ENCODE assay signal across 1 cellular context in the genomic region with DNA sequence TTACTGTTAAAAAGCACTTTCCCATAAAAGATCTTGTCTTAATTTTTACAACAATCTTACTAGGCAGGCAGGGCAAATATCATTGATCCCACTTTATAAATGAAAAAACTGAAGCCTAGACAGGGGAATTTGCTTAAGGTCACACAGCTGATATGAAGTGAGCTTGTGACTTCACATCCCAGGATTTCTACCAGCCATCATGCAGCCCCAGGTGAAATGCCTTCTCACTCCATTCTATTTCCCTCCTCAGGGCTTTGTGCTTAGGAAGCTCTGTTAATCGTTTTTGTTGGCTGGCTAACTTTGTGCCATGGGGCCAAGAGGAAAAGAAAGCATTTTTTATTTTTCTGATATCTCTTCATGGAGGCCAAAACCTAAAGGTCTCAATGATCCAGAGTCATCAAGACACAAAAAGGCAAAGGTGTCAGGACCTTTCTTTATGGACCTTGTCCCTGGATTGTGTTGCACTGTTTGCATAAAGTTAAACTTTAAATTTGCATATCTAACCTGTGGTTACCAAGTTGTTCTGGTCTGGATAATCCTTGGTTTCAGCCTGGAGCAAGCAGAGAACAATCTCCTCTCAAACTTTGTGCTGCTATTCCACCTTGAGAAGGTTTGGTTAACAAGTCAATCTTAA.
TF ChIP-seq lines count a peak whose summit lies in the region.

No MANE protein-coding gene starts in this region.

TF ChIP-seq in HepG2, 621 proteins besides CTCF, POLR2A, EP300 and RAD21 (continued from another document and continues in another):
- TF ChIP-seq, protein P1, sequence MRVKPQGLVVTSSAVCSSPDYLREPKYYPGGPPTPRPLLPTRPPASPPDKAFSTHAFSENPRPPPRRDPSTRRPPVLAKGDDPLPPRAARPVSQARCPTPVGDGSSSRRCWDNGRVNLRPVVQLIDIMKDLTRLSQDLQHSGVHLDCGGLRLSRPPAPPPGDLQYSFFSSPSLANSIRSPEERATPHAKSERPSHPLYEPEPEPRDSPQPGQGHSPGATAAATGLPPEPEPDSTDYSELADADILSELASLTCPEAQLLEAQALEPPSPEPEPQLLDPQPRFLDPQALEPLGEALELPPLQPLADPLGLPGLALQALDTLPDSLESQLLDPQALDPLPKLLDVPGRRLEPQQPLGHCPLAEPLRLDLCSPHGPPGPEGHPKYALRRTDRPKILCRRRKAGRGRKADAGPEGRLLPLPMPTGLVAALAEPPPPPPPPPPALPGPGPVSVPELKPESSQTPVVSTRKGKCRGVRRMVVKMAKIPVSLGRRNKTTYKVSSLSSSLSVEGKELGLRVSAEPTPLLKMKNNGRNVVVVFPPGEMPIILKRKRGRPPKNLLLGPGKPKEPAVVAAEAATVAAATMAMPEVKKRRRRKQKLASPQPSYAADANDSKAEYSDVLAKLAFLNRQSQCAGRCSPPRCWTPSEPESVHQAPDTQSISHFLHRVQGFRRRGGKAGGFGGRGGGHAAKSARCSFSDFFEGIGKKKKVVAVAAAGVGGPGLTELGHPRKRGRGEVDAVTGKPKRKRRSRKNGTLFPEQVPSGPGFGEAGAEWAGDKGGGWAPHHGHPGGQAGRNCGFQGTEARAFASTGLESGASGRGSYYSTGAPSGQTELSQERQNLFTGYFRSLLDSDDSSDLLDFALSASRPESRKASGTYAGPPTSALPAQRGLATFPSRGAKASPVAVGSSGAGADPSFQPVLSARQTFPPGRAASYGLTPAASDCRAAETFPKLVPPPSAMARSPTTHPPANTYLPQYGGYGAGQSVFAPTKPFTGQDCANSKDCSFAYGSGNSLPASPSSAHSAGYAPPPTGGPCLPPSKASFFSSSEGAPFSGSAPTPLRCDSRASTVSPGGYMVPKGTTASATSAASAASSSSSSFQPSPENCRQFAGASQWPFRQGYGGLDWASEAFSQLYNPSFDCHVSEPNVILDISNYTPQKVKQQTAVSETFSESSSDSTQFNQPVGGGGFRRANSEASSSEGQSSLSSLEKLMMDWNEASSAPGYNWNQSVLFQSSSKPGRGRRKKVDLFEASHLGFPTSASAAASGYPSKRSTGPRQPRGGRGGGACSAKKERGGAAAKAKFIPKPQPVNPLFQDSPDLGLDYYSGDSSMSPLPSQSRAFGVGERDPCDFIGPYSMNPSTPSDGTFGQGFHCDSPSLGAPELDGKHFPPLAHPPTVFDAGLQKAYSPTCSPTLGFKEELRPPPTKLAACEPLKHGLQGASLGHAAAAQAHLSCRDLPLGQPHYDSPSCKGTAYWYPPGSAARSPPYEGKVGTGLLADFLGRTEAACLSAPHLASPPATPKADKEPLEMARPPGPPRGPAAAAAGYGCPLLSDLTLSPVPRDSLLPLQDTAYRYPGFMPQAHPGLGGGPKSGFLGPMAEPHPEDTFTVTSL (CRISPR knock-in tag; IDR thresholded peaks at IDR 0.05; ENCODE audit: borderline replicate concordance) = peak; percentile 47; the same call in 1 of the 2 replicates
- TF ChIP-seq ZNF546 (CRISPR knock-in tag; conservative IDR thresholded peaks at IDR 0.05) (no peak), MEIS1 (CRISPR knock-in tag; IDR thresholded peaks at IDR 0.05; ENCODE audit: borderline replicate concordance) (no peak), ZNF510 (CRISPR knock-in tag; IDR thresholded peaks at IDR 0.05; ENCODE audit: low read depth) (no peak), ELF4 (CRISPR knock-in tag; IDR thresholded peaks at IDR 0.05; ENCODE audit: borderline replicate concordance) (no peak), ZNF562 (CRISPR knock-in tag; IDR thresholded peaks at IDR 0.05; ENCODE audit: borderline replicate concordance) (no peak), ZNF775 (CRISPR knock-in tag; IDR thresholded peaks at IDR 0.05; ENCODE audit: borderline replicate concordance) (no peak), HDAC1 (CRISPR knock-in tag; IDR thresholded peaks at IDR 0.05) (no peak), PAWR (CRISPR knock-in tag; IDR thresholded peaks at IDR 0.05; ENCODE audit: borderline replicate concordance) (no peak), RARA (CRISPR knock-in tag; IDR thresholded peaks at IDR 0.05) (0 out of 2 replicates have a peak, but pooled peaks have one; percentile 29), ZNF746 (CRISPR knock-in tag; IDR thresholded peaks at IDR 0.05) (no peak), ZNF17 (CRISPR knock-in tag; IDR thresholded peaks at IDR 0.05) (no peak), SALL2 (CRISPR knock-in tag; IDR thresholded peaks at IDR 0.05) (no peak), SOX6 (IDR thresholded peaks at IDR 0.05) (no peak), SOX6 (CRISPR knock-in tag; IDR thresholded peaks at IDR 0.05) (peak; percentile 69; the same call in 1 of the 2 replicates), HIVEP1 (CRISPR knock-in tag; IDR thresholded peaks at IDR 0.05) (no peak), ZFP82 (CRISPR knock-in tag; IDR thresholded peaks at IDR 0.05; ENCODE audit: borderline replicate concordance) (0 out of 2 replicates have a peak, but pooled peaks have one; percentile 51), NR2C2 (CRISPR knock-in tag; IDR thresholded peaks at IDR 0.05; ENCODE audit: borderline replicate concordance) (0 out of 2 replicates have a peak, but pooled peaks have one; percentile 9), HOXA3 (CRISPR knock-in tag; IDR thresholded peaks at IDR 0.05) (0 out of 2 replicates have a peak, but pooled peaks have one; percentile 21), ZNF484 (CRISPR knock-in tag; IDR thresholded peaks at IDR 0.05; ENCODE audit: borderline replicate concordance, low read depth) (no peak), PRPF4 (IDR thresholded peaks at IDR 0.05; ENCODE audit: low read depth, low read length, poor library complexity, severe bottlenecking) (no peak), NFYC (CRISPR knock-in tag; IDR thresholded peaks at IDR 0.05) (no peak), BORCS8-MEF2B (CRISPR knock-in tag; IDR thresholded peaks at IDR 0.05) (no peak)
- TF ChIP-seq, protein P2, sequence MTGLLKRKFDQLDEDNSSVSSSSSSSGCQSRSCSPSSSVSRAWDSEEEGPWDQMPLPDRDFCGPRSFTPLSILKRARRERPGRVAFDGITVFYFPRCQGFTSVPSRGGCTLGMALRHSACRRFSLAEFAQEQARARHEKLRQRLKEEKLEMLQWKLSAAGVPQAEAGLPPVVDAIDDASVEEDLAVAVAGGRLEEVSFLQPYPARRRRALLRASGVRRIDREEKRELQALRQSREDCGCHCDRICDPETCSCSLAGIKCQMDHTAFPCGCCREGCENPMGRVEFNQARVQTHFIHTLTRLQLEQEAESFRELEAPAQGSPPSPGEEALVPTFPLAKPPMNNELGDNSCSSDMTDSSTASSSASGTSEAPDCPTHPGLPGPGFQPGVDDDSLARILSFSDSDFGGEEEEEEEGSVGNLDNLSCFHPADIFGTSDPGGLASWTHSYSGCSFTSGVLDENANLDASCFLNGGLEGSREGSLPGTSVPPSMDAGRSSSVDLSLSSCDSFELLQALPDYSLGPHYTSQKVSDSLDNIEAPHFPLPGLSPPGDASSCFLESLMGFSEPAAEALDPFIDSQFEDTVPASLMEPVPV (CRISPR knock-in tag; IDR thresholded peaks at IDR 0.05) = no peak
- TF ChIP-seq, protein P3, sequence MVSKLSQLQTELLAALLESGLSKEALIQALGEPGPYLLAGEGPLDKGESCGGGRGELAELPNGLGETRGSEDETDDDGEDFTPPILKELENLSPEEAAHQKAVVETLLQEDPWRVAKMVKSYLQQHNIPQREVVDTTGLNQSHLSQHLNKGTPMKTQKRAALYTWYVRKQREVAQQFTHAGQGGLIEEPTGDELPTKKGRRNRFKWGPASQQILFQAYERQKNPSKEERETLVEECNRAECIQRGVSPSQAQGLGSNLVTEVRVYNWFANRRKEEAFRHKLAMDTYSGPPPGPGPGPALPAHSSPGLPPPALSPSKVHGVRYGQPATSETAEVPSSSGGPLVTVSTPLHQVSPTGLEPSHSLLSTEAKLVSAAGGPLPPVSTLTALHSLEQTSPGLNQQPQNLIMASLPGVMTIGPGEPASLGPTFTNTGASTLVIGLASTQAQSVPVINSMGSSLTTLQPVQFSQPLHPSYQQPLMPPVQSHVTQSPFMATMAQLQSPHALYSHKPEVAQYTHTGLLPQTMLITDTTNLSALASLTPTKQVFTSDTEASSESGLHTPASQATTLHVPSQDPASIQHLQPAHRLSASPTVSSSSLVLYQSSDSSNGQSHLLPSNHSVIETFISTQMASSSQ (IDR thresholded peaks at IDR 0.05; ENCODE audit: low read depth) = peak; percentile 71
- TF ChIP-seq, protein P3 (CRISPR knock-in tag; IDR thresholded peaks at IDR 0.05; ENCODE audit: borderline replicate concordance) = peak; percentile 51; the same call in 1 of the 2 replicates
- TF ChIP-seq, protein P4, sequence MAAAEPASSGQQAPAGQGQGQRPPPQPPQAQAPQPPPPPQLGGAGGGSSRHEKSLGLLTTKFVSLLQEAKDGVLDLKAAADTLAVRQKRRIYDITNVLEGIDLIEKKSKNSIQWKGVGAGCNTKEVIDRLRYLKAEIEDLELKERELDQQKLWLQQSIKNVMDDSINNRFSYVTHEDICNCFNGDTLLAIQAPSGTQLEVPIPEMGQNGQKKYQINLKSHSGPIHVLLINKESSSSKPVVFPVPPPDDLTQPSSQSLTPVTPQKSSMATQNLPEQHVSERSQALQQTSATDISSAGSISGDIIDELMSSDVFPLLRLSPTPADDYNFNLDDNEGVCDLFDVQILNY (CRISPR knock-in tag; conservative IDR thresholded peaks at IDR 0.05) = no peak
- TF ChIP-seq, protein P5, sequence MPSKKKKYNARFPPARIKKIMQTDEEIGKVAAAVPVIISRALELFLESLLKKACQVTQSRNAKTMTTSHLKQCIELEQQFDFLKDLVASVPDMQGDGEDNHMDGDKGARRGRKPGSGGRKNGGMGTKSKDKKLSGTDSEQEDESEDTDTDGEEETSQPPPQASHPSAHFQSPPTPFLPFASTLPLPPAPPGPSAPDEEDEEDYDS (CRISPR knock-in tag; IDR thresholded peaks at IDR 0.05) = no peak; the same call in 1 of the 2 replicates
- TF ChIP-seq, protein P6, sequence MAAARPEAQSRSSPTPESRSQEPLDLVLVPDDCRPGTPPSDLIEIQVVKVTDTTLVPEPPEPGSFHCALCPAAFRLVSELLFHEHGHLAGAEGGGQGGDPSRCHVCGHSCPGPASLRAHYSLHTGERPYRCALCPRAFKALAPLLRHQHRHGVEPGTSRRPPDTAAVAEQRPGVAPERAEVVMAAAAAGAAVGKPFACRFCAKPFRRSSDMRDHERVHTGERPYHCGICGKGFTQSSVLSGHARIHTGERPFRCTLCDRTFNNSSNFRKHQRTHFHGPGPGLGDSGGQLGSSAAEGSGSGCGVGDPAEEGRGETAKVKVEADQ (CRISPR knock-in tag; IDR thresholded peaks at IDR 0.05; ENCODE audit: borderline replicate concordance) = no peak
- TF ChIP-seq, protein P7, sequence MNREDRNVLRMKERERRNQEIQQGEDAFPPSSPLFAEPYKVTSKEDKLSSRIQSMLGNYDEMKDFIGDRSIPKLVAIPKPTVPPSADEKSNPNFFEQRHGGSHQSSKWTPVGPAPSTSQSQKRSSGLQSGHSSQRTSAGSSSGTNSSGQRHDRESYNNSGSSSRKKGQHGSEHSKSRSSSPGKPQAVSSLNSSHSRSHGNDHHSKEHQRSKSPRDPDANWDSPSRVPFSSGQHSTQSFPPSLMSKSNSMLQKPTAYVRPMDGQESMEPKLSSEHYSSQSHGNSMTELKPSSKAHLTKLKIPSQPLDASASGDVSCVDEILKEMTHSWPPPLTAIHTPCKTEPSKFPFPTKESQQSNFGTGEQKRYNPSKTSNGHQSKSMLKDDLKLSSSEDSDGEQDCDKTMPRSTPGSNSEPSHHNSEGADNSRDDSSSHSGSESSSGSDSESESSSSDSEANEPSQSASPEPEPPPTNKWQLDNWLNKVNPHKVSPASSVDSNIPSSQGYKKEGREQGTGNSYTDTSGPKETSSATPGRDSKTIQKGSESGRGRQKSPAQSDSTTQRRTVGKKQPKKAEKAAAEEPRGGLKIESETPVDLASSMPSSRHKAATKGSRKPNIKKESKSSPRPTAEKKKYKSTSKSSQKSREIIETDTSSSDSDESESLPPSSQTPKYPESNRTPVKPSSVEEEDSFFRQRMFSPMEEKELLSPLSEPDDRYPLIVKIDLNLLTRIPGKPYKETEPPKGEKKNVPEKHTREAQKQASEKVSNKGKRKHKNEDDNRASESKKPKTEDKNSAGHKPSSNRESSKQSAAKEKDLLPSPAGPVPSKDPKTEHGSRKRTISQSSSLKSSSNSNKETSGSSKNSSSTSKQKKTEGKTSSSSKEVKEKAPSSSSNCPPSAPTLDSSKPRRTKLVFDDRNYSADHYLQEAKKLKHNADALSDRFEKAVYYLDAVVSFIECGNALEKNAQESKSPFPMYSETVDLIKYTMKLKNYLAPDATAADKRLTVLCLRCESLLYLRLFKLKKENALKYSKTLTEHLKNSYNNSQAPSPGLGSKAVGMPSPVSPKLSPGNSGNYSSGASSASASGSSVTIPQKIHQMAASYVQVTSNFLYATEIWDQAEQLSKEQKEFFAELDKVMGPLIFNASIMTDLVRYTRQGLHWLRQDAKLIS (CRISPR knock-in tag; IDR thresholded peaks at IDR 0.05) = no peak
- TF ChIP-seq, protein P8, sequence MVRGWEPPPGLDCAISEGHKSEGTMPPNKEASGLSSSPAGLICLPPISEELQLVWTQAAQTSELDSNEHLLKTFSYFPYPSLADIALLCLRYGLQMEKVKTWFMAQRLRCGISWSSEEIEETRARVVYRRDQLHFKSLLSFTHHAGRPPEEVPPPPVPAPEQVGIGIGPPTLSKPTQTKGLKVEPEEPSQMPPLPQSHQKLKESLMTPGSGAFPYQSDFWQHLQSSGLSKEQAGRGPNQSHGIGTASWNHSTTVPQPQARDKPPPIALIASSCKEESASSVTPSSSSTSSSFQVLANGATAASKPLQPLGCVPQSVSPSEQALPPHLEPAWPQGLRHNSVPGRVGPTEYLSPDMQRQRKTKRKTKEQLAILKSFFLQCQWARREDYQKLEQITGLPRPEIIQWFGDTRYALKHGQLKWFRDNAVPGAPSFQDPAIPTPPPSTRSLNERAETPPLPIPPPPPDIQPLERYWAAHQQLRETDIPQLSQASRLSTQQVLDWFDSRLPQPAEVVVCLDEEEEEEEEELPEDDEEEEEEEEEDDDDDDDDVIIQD (CRISPR knock-in tag; IDR thresholded peaks at IDR 0.05; ENCODE audit: low read depth) = no peak
